Comparison of ENCODE assay signal across 13 cellular contexts in genomic region chr11:44971185-44971584, GRCh38.
"Had no signal": no experiment of that assay in that cellular context is flagged by ENCODE, and none has a peak within 500 bp of the region (broad histone marks: within the 10 kb centered on the region; RNA-seq: fewer than 3 reads in every experiment).

No MANE protein-coding gene starts in this region.

- H3K36me3 ChIP-seq: sigmoid colon, thyroid gland had no signal

- FAIRE-seq: urothelium cell line had no signal

- H3K4me3 ChIP-seq: psoas muscle, sigmoid colon, skin epidermis, thyroid gland had no signal

- ATAC-seq: foreskin keratinocyte, left colon, psoas muscle had no signal

- H3K4me1 ChIP-seq: foreskin keratinocyte, psoas muscle, thyroid gland had no signal

- H3K27me3 ChIP-seq: sigmoid colon, thyroid gland had no signal

- H3K27ac ChIP-seq: foreskin keratinocyte, psoas muscle, sigmoid colon, skin epidermis, thyroid gland had no signal

- DNase-seq: foreskin keratinocyte; hippocampal formation; left colon; mesendoderm; naive B cell; psoas muscle; retina; sigmoid colon; stimulated activated CD4-positive, alpha-beta T cell treated with anti-CD3 and anti-CD28 coated beads, Interleukin-2, amount 100 ng/mL, for 48 hours; stimulated activated naive CD4-positive, alpha-beta T cell treated with Interleukin-2 at 50 U/mL for 16 hours; thyroid gland had no signal

- H3K9me3 ChIP-seq: psoas muscle, sigmoid colon, thyroid gland had no signal
